In genomic region chr2:64975232-64975791, GRCh38 we compare ENCODE assay signal across 9 cellular contexts. TPM values are rescaled to one million over a fixed set of nuclear protein-coding genes. Genes with fewer than 3 reads are reported as not detected.
A peak's percentile ranks its signal among the peaks of the same experiment; 100 is the strongest.
DNase-seq lines count a peak whose midpoint lies in the region; ATAC-seq, FAIRE-seq and TF ChIP-seq lines count a peak whose summit lies in the region.
"Had no signal": no experiment of that assay in that cellular context is flagged by ENCODE, and none has a peak within 500 bp of the region (broad histone marks: within the 10 kb centered on the region; RNA-seq: fewer than 3 reads in every experiment).

No MANE protein-coding gene starts in this region.

- no peak overlapping the region for H4K5ac ChIP-seq in H1 (ENCODE audit: insufficient read length, low read depth, low read length)

- H3K4me2 ChIP-seq in H1 (ENCODE audit: insufficient read depth in 1 of 2, low read depth in 2 of 2, low read length in 2 of 2) (no peak overlapping the region), HepG2 (ENCODE audit: low read depth, low read length) (no peak overlapping the region)

- no peak overlapping the region for H4K91ac ChIP-seq in H1 (replicated peaks; ENCODE audit: insufficient read length, low read length)

- H4K8ac ChIP-seq in H1 (ENCODE audit: extremely low read depth, insufficient read depth, low read length): no peak overlapping the region

- intact Hi-C loops in HepG2 (cut with micrococcal nuclease; ENCODE audit: unreplicated experiment): no loop called here
- intact Hi-C loops in kidney (cut with DNase I): no loop called here

- H4K20me1 ChIP-seq in H1 (replicated peaks in 1 of 2; ENCODE audit: control insufficient read depth in 1 of 2, insufficient read depth in 2 of 2, low read length in 2 of 2): peaks cover 0 to 5% of the 10 kb centered on the region in 2 experiments
- no peaks in the 10 kb centered on the region for H4K20me1 ChIP-seq in HepG2 (ENCODE audit: insufficient read depth, low read length)

- H3K4me1 ChIP-seq in H1 (replicated peaks in 1 of 4; ENCODE audit: control insufficient read depth in 3 of 4, insufficient read depth in 4 of 4, low read length in 3 of 4) (no peaks in the 10 kb centered on the region; a peak in 2 of 7 replicates), HepG2 (ENCODE audit: insufficient read depth, low read length) (peaks cover 43% of the 10 kb centered on the region), kidney (ENCODE audit: control insufficient read depth in 1 of 2, insufficient read depth in 1 of 2, low read depth in 1 of 2, low read length in 2 of 2) (peaks cover 0 to 4% of the 10 kb centered on the region in 2 donors)

- TF ChIP-seq POLR2A in H1 (IDR thresholded peaks at IDR 0.05; ENCODE audit: control extremely low read depth in 1 of 2, low read depth in 2 of 2, low read length in 2 of 2) (no peak), HepG2 (IDR thresholded peaks at IDR 0.05; ENCODE audit: insufficient read depth in 1 of 2, low read depth in 2 of 2, low read length in 2 of 2) (no peak)

- FAIRE-seq in H1 (lab: Jason Lieb, UNC) (no peak), HepG2 (lab: Jason Lieb, UNC) (peak; percentile 50), kidney (lab: Jason Lieb, UNC) (no peak)

- H3K27ac ChIP-seq in H1 (ENCODE audit: low read depth, low read length) (no peak overlapping the region), HepG2 (ENCODE audit: extremely low read length, insufficient read depth, low read length) (no peak overlapping the region), kidney (ENCODE audit: low read depth in 2 of 2, low read length in 2 of 2) (no peak overlapping the region)

- H3K9me3 ChIP-seq in H1 (ENCODE audit: insufficient read depth in 2 of 2, low read depth in 1 of 2, low read length in 1 of 2): no peaks in the 10 kb centered on the region
- H3K9me3 ChIP-seq in HepG2 (ENCODE audit: low read length): no peaks in the 10 kb centered on the region
- no peaks in the 10 kb centered on the region for H3K9me3 ChIP-seq in kidney (ENCODE audit: control insufficient read depth in 1 of 2, low read length in 2 of 2)

- no peak overlapping the region for H3K4ac ChIP-seq in H1 (replicated peaks; ENCODE audit: insufficient read length, low read depth, low read length)

- TF ChIP-seq EP300 in H1 (IDR thresholded peaks at IDR 0.05; ENCODE audit: borderline replicate concordance in 1 of 2, low read depth in 2 of 2, low read length in 2 of 2): no peak
- TF ChIP-seq EP300 in HepG2 (IDR thresholded peaks at IDR 0.05; ENCODE audit: low read depth in 2 of 2, low read length in 2 of 2): peak in 1 of 2 experiments; percentile 61; a peak in 2 of 4 replicates
- 0 out of 2 replicates have a peak, but pooled peaks have one; percentile 51 for TF ChIP-seq EP300 in HepG2 (CRISPR knock-in tag; IDR thresholded peaks at IDR 0.05; ENCODE audit: borderline replicate concordance)

- H3K36me3 ChIP-seq in H1 (ENCODE audit: control insufficient read depth in 2 of 4, insufficient read depth in 4 of 4, low read length in 3 of 4) (no peaks in the 10 kb centered on the region), HepG2 (replicated peaks in 1 of 2; ENCODE audit: control insufficient read depth in 1 of 2, insufficient read depth in 2 of 2, low read length in 2 of 2) (no peaks in the 10 kb centered on the region), kidney (ENCODE audit: control insufficient read depth in 1 of 2, insufficient read depth in 2 of 2, low read length in 2 of 2) (no peaks in the 10 kb centered on the region)

- H2BK120ac ChIP-seq in H1 (replicated peaks; ENCODE audit: low read depth, low read length): no peak overlapping the region

- WGBS in H1 (ENCODE audit: extremely low coverage in 1 of 2, insufficient coverage in 1 of 2, insufficient read length in 1 of 2, insufficient replicate concordance in 2 of 2, low coverage in 1 of 2, low lambda C conversion rate in 2 of 2, missing lambda C conversion rate in 1 of 2), 2 experiments: 71% methylated on average over 4 of the region's 4 CpGs; no CpG with 5 or more reads in 1 of the 2 experiments
- 21% methylated on average over 4 of the region's 4 CpGs for WGBS in HepG2 (ENCODE audit: low lambda C conversion rate)

- in situ Hi-C loops in HepG2 (cut with HindIII; ENCODE audit: extremely low pct_ligation_motif_present, low pct_unique_long_range_greater_than_20kb): no loop called here

- H3K79me2 ChIP-seq in H1 (ENCODE audit: control insufficient read depth in 1 of 2, insufficient read depth in 2 of 2, low read length in 2 of 2) (no peaks in the 10 kb centered on the region), HepG2 (ENCODE audit: insufficient read depth, low read length) (no peaks in the 10 kb centered on the region)

- H2AFZ ChIP-seq in H1 (ENCODE audit: low read length) (no peak overlapping the region), HepG2 (ENCODE audit: low read length) (no peak overlapping the region)

- POLR2A ChIA-PET in H1 (lab: Charles Lee; ENCODE audit: partially characterized antibody): interaction anchor here (1.4 kb wide), 1 partner anchor 17 kb away, joined by 4 read pairs; no protein-coding TSS in a partner anchor
- POLR2A ChIA-PET in HepG2 (lab: Yijun Ruan, JAX): interaction anchor here (1.3 kb wide), 1 partner anchor 12 kb away, joined by 5 read pairs; no protein-coding TSS in a partner anchor

- H3K4me3 ChIP-seq in H1 (ENCODE audit: extremely low read depth in 1 of 4, insufficient read depth in 2 of 4, low read depth in 3 of 4, low read length in 4 of 4) (no peak overlapping the region), HepG2 (replicated peaks in 1 of 3; ENCODE audit: insufficient read depth in 1 of 3, low read depth in 2 of 3, low read length in 3 of 3) (no peak overlapping the region), kidney (ENCODE audit: low read length in 2 of 2) (no peak overlapping the region)

- no peak overlapping the region for H3K18ac ChIP-seq in H1 (ENCODE audit: extremely low read depth, low read length)

- DNase-seq in AG08395 (ENCODE audit: low spot score) (peak; percentile 73), NCI-H446 treated with DMSO at 0.1 percent for 48 hours (lab: John Stamatoyannopoulos, UW) (peak; percentile 23), H1 (ENCODE audit: low read depth in 1 of 2, low spot score in 2 of 2) (no peak), HepG2 (ENCODE audit: low spot score) (peak; percentile 88), kidney (no peak), SK-N-DZ (ENCODE audit: low spot score) (no peak), NCI-H2107 (lab: John Stamatoyannopoulos, UW) (no peak), NCI-H146 treated with DMSO at 0.1 percent for 48 hours (lab: John Stamatoyannopoulos, UW; ENCODE audit: unreplicated experiment) (no peak)
- DNase-seq: activated T-cell treated with anti-CD3 and anti-CD28 coated beads, Interleukin-2, amount 50 U/mL, for 4 hours had no signal

- H3K9ac ChIP-seq in H1 (replicated peaks in 1 of 4; ENCODE audit: extremely low read depth in 1 of 4, low read depth in 3 of 4, low read length in 3 of 4) (no peak overlapping the region), HepG2 (ENCODE audit: insufficient read depth, low read depth, low read length) (no peak overlapping the region), kidney (ENCODE audit: low read length in 2 of 2) (no peak overlapping the region)

- H3K27me3 ChIP-seq in H1 (replicated peaks in 1 of 4; ENCODE audit: control insufficient read depth in 3 of 4, extremely low read depth in 1 of 4, insufficient read depth in 3 of 4, low read length in 3 of 4) (no peaks in the 10 kb centered on the region), HepG2 (ENCODE audit: control insufficient read depth in 1 of 2, insufficient read depth in 2 of 2, low read length in 2 of 2) (no peaks in the 10 kb centered on the region)

- TF ChIP-seq CTCF in H1 (IDR thresholded peaks at IDR 0.05; ENCODE audit: control extremely low read depth in 1 of 3, insufficient read depth in 1 of 3, low read depth in 1 of 3, low read length in 3 of 3) (no peak), HepG2 (CRISPR knock-in tag; IDR thresholded peaks at IDR 0.05) (no peak), kidney (IDR thresholded peaks at IDR 0.05; ENCODE audit: borderline replicate concordance, extremely low read depth, insufficient read depth) (no peak)

- ATAC-seq in HepG2: peak; percentile 84
- ATAC-seq: activated T-cell treated with anti-CD3 and anti-CD28 coated beads, Interleukin-2, amount 50 U/mL, for 4 hours had no signal

- H3K79me1 ChIP-seq in H1 (ENCODE audit: low read depth, low read length): no peaks in the 10 kb centered on the region

- peak overlapping the region; percentile 19; the same call in 1 of the 2 replicates for H2BK15ac ChIP-seq in H1 (ENCODE audit: low read length)

- CTCF ChIA-PET in H1 (lab: Charles Lee; ENCODE audit: partially characterized antibody): interaction anchor here (0.6 kb wide), 1 partner anchor 210 kb away, joined by 4 read pairs; no protein-coding TSS in a partner anchor
- CTCF ChIA-PET in HepG2 (lab: Yijun Ruan, JAX; ENCODE audit: low intra/inter-chr PET ratio, low total read pairs): no interaction called here

- TF ChIP-seq RAD21 in H1 (IDR thresholded peaks at IDR 0.05 in 1 of 2, conservative IDR thresholded peaks at IDR 0.05 in 1 of 2; ENCODE audit: low read depth in 2 of 2, low read length in 2 of 2): no peak
- TF ChIP-seq RAD21 in HepG2 (CRISPR knock-in tag; IDR thresholded peaks at IDR 0.05): no peak

- no peak overlapping the region for H2BK5ac ChIP-seq in H1 (ENCODE audit: low read depth, low read length)

- H3K23me2 ChIP-seq in H1 (ENCODE audit: low read depth, low read length): no peaks in the 10 kb centered on the region

- BruUV-seq in HepG2 (replicated peaks; lab: Mats Ljungman, UMichigan): no TSS peak

- no peak overlapping the region for H2BK12ac ChIP-seq in H1 (ENCODE audit: low read depth, low read length)

- no peak overlapping the region for H2BK20ac ChIP-seq in H1 (ENCODE audit: low read length)

- H3K14ac ChIP-seq in H1 (ENCODE audit: insufficient read length): no peak overlapping the region

- no peak overlapping the region for H3K23ac ChIP-seq in H1 (ENCODE audit: insufficient read length)

- 0 out of 2 replicates have a peak overlapping the region, but pooled peaks have one; percentile 53 for H2AK5ac ChIP-seq in H1 (ENCODE audit: low read depth, low read length)

- no peak overlapping the region for H3K56ac ChIP-seq in H1 (replicated peaks; ENCODE audit: insufficient read length, low read depth, low read length)

RNA-seq across cellular contexts. Expression of gene SLC1A4, which starts 13.9 kb away (rescaled TPM):
- total RNA-seq in H1 (2021; fragmentation: NEBNext Ultra II Directional; extraction: Animal tissue kit (Norgen Biotek cat#: 25700)): 0.57 and 0.86 TPM in 2 replicates
- polyA plus RNA-seq in H1 (2011; rRNA removed) (0.44 and 0.71 TPM in 2 replicates), HepG2 (2011; rRNA removed) (20.8 and 21.0 TPM in 2 replicates), kidney (ENCODE audit: insufficient read depth, low read depth, low replicate concordance) (2.1 TPM)
- 0.54 TPM for polyA plus RNA-seq in H1 (2011; cell fraction: cytosol; rRNA removed)
- polyA plus RNA-seq in H1 (2011; cell fraction: nucleus; rRNA removed): 0.93 TPM
- polyA plus RNA-seq in H1 (2012, experiment 1 of 2): 0.47 to 0.60 TPM (median 0.50 TPM) in 4 replicates
- 0.39 TPM for polyA plus RNA-seq in H1 (2012, experiment 2 of 2)
- 0.30 TPM for polyA plus RNA-seq in H1 (2013, experiment 1 of 2)
- polyA plus RNA-seq in H1 (2013, experiment 2 of 2): 0.28 TPM
- polyA minus RNA-seq in H1 (2011; rRNA and poly(A)+ RNA removed): 0.76 and 0.85 TPM in 2 replicates
- polyA minus RNA-seq in H1 (2011; cell fraction: cytosol; rRNA and poly(A)+ RNA removed): 0.37 TPM
- polyA minus RNA-seq in H1 (2011; cell fraction: nucleus; rRNA and poly(A)+ RNA removed): 1.1 TPM
- total RNA-seq in HepG2 (2016; rRNA removed; fragmentation: Illumina TruSeq; extraction: Trizol) (24.4 and 39.6 TPM in 2 replicates), kidney (10.6 TPM)
- total RNA-seq in HepG2 (2016; cell fraction: cytosol; rRNA removed; fragmentation: Illumina TruSeq; extraction: Trizol; ENCODE audit: low read depth): 7.9 and 8.9 TPM in 2 replicates
- 19.9 and 39.6 TPM in 2 replicates for total RNA-seq in HepG2 (2016; cell fraction: insoluble cytoplasmic fraction; rRNA removed; fragmentation: Illumina TruSeq; extraction: Trizol)
- total RNA-seq in HepG2 (2016; cell fraction: membrane; rRNA removed; fragmentation: Illumina TruSeq; extraction: Trizol): 15.6 and 16.1 TPM in 2 replicates
- 34.0 and 41.6 TPM in 2 replicates for total RNA-seq in HepG2 (2016; cell fraction: nucleus; rRNA removed; fragmentation: Illumina TruSeq; extraction: Trizol)
- 19.0 and 19.8 TPM in 2 replicates for polyA plus RNA-seq in HepG2 (2011; cell fraction: cytosol; rRNA removed)
- polyA plus RNA-seq in HepG2 (2011; cell fraction: nucleus; rRNA removed): 14.2 and 15.7 TPM in 2 replicates
- 19.0 and 28.6 TPM in 2 replicates for polyA plus RNA-seq in HepG2 (2012)
- polyA plus RNA-seq in HepG2 (2016; cell fraction: cytosol; fragmentation: Illumina TruSeq; extraction: Trizol; ENCODE audit: low read depth): 4.5 and 6.0 TPM in 2 replicates
- 16.3 and 20.1 TPM in 2 replicates for polyA plus RNA-seq in HepG2 (2016; cell fraction: insoluble cytoplasmic fraction; fragmentation: Illumina TruSeq; extraction: Trizol; ENCODE audit: low read depth)
- polyA plus RNA-seq in HepG2 (2016; cell fraction: membrane; fragmentation: Illumina TruSeq; extraction: Trizol; ENCODE audit: low read depth): 11.7 TPM in 2 replicates
- 47.5 and 51.6 TPM in 2 replicates for polyA plus RNA-seq in HepG2 (2016; cell fraction: nucleus; fragmentation: Illumina TruSeq; extraction: Trizol; ENCODE audit: insufficient read depth, low read depth)
- 17.8 and 99.3 TPM in 2 replicates for polyA minus RNA-seq in HepG2 (2011; rRNA and poly(A)+ RNA removed; ENCODE audit: low replicate concordance)
- 42.1 and 43.6 TPM in 2 replicates for polyA minus RNA-seq in HepG2 (2011; cell fraction: cytosol; rRNA and poly(A)+ RNA removed)
- 21.1 and 24.4 TPM in 2 replicates for polyA minus RNA-seq in HepG2 (2011; cell fraction: nucleus; rRNA and poly(A)+ RNA removed)
- 14.7 and 20.7 TPM in 2 replicates for polyA plus RNA-seq in SK-N-DZ (2014; cell fraction: cytosol; rRNA removed)
- 8.0 and 10.0 TPM in 2 replicates for polyA plus RNA-seq in SK-N-DZ (2014; cell fraction: nucleus; rRNA removed)

Comparison
In these comparisons a context has a peak if more than half of its experiments do, and no peak if none do; other contexts are left out.
1. DNase-seq: peak in AG08395 (single experiment), NCI-H446 treated with DMSO at 0.1 percent for 48 hours (single experiment) and HepG2 (single experiment); none in H1 (0 of 2), kidney (single experiment), SK-N-DZ (single experiment), NCI-H2107 (single experiment) and NCI-H146 treated with DMSO at 0.1 percent for 48 hours (single experiment).